In the genomic region with DNA sequence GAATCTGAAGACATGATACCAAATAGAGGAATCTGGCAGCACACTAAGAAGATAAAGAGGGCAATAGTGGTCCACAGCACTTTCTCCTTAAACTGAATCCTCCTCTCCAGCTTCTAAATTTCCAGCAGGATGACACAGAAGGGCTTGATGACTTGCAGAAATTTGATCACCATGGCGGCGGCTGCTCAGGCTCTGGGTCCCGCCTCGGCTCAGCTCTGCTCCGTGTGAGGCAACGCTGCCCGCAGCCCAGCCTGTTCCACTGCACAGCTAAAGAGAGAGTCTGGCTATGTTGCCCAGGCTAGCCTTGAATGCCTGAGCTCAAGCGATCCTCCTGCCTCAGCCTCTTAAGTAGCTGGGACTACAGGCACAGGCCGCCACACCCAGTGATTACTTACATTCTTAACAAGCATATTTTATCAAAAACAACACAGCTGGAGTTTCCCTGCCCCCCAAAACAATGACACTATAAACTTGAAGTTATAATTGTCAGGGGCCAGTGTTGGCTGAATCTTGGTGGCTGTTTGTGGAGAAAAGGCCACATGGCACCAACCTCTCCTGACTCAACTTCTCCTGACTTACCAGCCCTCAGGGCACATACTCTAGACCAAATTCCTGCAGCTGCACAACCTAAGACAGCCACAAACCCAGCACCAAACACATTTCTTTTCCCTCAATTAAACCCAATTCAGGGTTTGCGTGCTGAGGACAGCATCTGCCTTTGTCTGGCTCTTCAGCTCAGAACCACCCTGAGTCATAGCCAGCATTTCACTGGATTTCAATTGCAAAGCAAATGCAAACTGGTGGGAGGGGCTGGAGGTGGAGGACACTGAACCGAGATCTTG, we compare ENCODE assay signal across 11 cellular contexts. TPM values are rescaled to one million over a fixed set of nuclear protein-coding genes. Genes with fewer than 3 reads are reported as not detected.
A peak's percentile ranks its signal among the peaks of the same experiment; 100 is the strongest.
DNase-seq lines count a peak whose midpoint lies in the region; ATAC-seq and TF ChIP-seq lines count a peak whose summit lies in the region.
"Had no signal": no experiment of that assay in that cellular context is flagged by ENCODE, and none has a peak within 500 bp of the region (broad histone marks: within the 10 kb centered on the region; RNA-seq: fewer than 3 reads in every experiment).

No MANE protein-coding gene starts in this region.

- no peaks in the 10 kb centered on the region for H3K36me3 Mint-ChIP-seq in brain

- H3K4me1 Mint-ChIP-seq in brain = peaks cover 18% of the 10 kb centered on the region

- H3K4me3 Mint-ChIP-seq in brain = peak overlapping the region in 2 of 5 experiments; percentile 0 to 10
- H3K4me3 Mint-ChIP-seq: T-helper 1 cell treated with Interleukin-12 subunit alpha and Interleukin-12 subunit beta and Interleukin-4 antibody, amounts not matched to agents 30 μg/mL and 1 μg/mL, for 36 hours had no signal

- peak overlapping the region in 3 of 5 experiments; percentile 4 to 74 (median 63) for H3K27ac Mint-ChIP-seq in brain
- H3K27ac Mint-ChIP-seq: T-helper 1 cell treated with Interleukin-12 subunit alpha and Interleukin-12 subunit beta and Interleukin-4 antibody, amounts not matched to agents 30 μg/mL and 1 μg/mL, for 36 hours had no signal

- ATAC-seq in GM21360 (IDR thresholded peaks at IDR 0.05; ENCODE audit: unreplicated experiment) (no peak), HG02759 (IDR thresholded peaks at IDR 0.05; ENCODE audit: unreplicated experiment) (no peak)

- DNase-seq in EH (ENCODE audit: low read depth) (peak; percentile 91), LHCN-M2 (ENCODE audit: low read depth) (peak; percentile 84), left kidney (ENCODE audit: low read depth, low spot score) (peak; percentile 66), COLO668 (lab: John Stamatoyannopoulos, UW; ENCODE audit: unreplicated experiment) (no peak)
- DNase-seq in activated CD4-positive, alpha-beta T cell treated with anti-CD3 and anti-CD28 coated beads, Interleukin-2, amount 50 U/mL, for 4 hours = no peak
- DNase-seq: activated gamma-delta T cell; stimulated activated naive CD4-positive, alpha-beta T cell had no signal

- peaks cover 0 to 4% (median 0%) of the 10 kb centered on the region in 5 experiments for H3K9me3 Mint-ChIP-seq in brain

- no peak for TF ChIP-seq CTCF in brain (conservative IDR thresholded peaks at IDR 0.05)

- peaks cover 10% of the 10 kb centered on the region for H3K27me3 Mint-ChIP-seq in brain

RNA-seq across cellular contexts. Expression of gene TNPO3, which starts 11.6 kb away (rescaled TPM):
- total RNA-seq in LHCN-M2 (2014; rRNA removed) = 70.7 and 71.1 TPM in 2 replicates
- polyA plus RNA-seq in LHCN-M2 (2012) = 38.3 TPM
- polyA plus RNA-seq in brain (ENCODE audit: insufficient read depth, low read depth, low replicate concordance) = 33.1 TPM

Comparison
In these comparisons a context has a peak if more than half of its experiments do, and no peak if none do; other contexts are left out.
1. DNase-seq: peak in EH (single experiment), LHCN-M2 (single experiment) and left kidney (single experiment); none in activated CD4-positive, alpha-beta T cell treated with anti-CD3 and anti-CD28 coated beads, Interleukin-2, amount 50 U/mL, for 4 hours (0 of 2) and COLO668 (single experiment).